ENCODE assay signal across 11 cellular contexts in genomic region chr15:74643368-74644204, GRCh38. TPM values are rescaled to one million over a fixed set of nuclear protein-coding genes. Genes with fewer than 3 reads are reported as not detected.
DNase-seq lines count a peak whose midpoint lies in the region; ATAC-seq and TF ChIP-seq lines count a peak whose summit lies in the region.
"Had no signal": no experiment of that assay in that cellular context is flagged by ENCODE, and none has a peak within 500 bp of the region (broad histone marks: within the 10 kb centered on the region; RNA-seq: fewer than 3 reads in every experiment).

No MANE protein-coding gene starts in this region.

- peaks cover 2% of the 10 kb centered on the region for H3K36me3 ChIP-seq in Caco-2 (ENCODE audit: control insufficient read depth, insufficient read depth, low read length)
- peaks cover 0 to 32% (median 8%) of the 10 kb centered on the region in 3 donors for H3K36me3 ChIP-seq in esophagus squamous epithelium
- H3K36me3 ChIP-seq: neutrophil had no signal

- no peaks in the 10 kb centered on the region for H3K9me3 Mint-ChIP-seq in Caco-2 (ENCODE audit: unreplicated experiment)

- H3K4me3 ChIP-seq in Caco-2 (ENCODE audit: low read depth, low read length) = no peak overlapping the region
- H3K4me3 ChIP-seq in esophagus squamous epithelium = no peak overlapping the region
- H3K4me3 ChIP-seq: coronary artery had no signal

- peaks cover 38% of the 10 kb centered on the region for H3K36me3 Mint-ChIP-seq in Caco-2 (ENCODE audit: insufficient read depth, unreplicated experiment)

- H3K4me3 Mint-ChIP-seq in Caco-2 (ENCODE audit: unreplicated experiment) = peak overlapping the region; percentile 48

- peak overlapping the region; percentile 90 for H3K27ac Mint-ChIP-seq in Caco-2 (ENCODE audit: unreplicated experiment)

- POLR2A ChIA-PET in Caco-2 (lab: Charles Lee) = no interaction called here

- ATAC-seq in sciatic nerve = peak; percentile 50

- peak overlapping the region; percentile 66 to 77 (median 73) for H3K27ac ChIP-seq in esophagus squamous epithelium
- H3K27ac ChIP-seq: foreskin keratinocyte, neutrophil had no signal

- BruUV-seq in Caco-2 (replicated peaks; lab: Mats Ljungman, UMichigan) = no TSS peak

- no peaks in the 10 kb centered on the region for H3K27me3 ChIP-seq in Caco-2 (replicated peaks; ENCODE audit: control insufficient read depth, insufficient read depth, low read length)
- H3K27me3 ChIP-seq in esophagus squamous epithelium = no peaks in the 10 kb centered on the region
- H3K27me3 ChIP-seq: foreskin keratinocyte, neutrophil had no signal

- intact Hi-C loops in Caco-2 (cut with micrococcal nuclease; ENCODE audit: unreplicated experiment) = loop anchor here (2.0 kb wide), 3 partner anchors 53 to 125 kb away; partner anchors contain the start of gene EDC3
- intact Hi-C loops in esophagus squamous epithelium (cut with DNase I) = no loop called here
- intact Hi-C loops in sciatic nerve (cut with DNase I) = no loop called here

- TF ChIP-seq CTCF in Caco-2 (IDR thresholded peaks at IDR 0.05; ENCODE audit: insufficient read depth in 1 of 2, low read depth in 1 of 2, low read length in 1 of 2, severe bottlenecking in 1 of 2, unreplicated experiment in 1 of 2) (no peak), esophagus squamous epithelium (IDR thresholded peaks at IDR 0.05) (no peak)

- no peaks in the 10 kb centered on the region for H3K9me3 ChIP-seq in Caco-2
- no peaks in the 10 kb centered on the region for H3K9me3 ChIP-seq in esophagus squamous epithelium
- H3K9me3 ChIP-seq: neutrophil had no signal

- DNase-seq in Caco-2 (no peak), OCI-M1 (lab: John Stamatoyannopoulos, UW) (peak; percentile 46), esophagus squamous epithelium (lab: John Stamatoyannopoulos, UW) (no peak), sciatic nerve (ENCODE audit: low spot score) (no peak), NCI-H2227 treated with DMSO at 0.1 percent for 48 hours (lab: John Stamatoyannopoulos, UW) (no peak), DMS 273 (lab: John Stamatoyannopoulos, UW; ENCODE audit: unreplicated experiment) (no peak), NCI-H187 (lab: John Stamatoyannopoulos, UW) (no peak)
- DNase-seq in effector CD8-positive, alpha-beta T cell (lab: John Stamatoyannopoulos, UW) = no peak
- DNase-seq: foreskin keratinocyte had no signal

- CTCF ChIA-PET in Caco-2 (lab: Charles Lee) = interaction anchor here (0.8 to 2.5 kb wide), 3 partner anchors 9 to 307 kb away, joined by 3 to 20 read pairs (median 3); no protein-coding TSS in a partner anchor

- no peaks in the 10 kb centered on the region for H3K27me3 Mint-ChIP-seq in Caco-2 (ENCODE audit: insufficient read depth, unreplicated experiment)

- peaks cover 54% of the 10 kb centered on the region for H3K4me1 ChIP-seq in Caco-2
- H3K4me1 ChIP-seq in esophagus squamous epithelium = peaks cover 16 to 47% (median 20%) of the 10 kb centered on the region in 3 donors

- peaks cover 57% of the 10 kb centered on the region for H3K4me1 Mint-ChIP-seq in Caco-2 (ENCODE audit: low read depth, unreplicated experiment)

- TF ChIP-seq POLR2A in esophagus squamous epithelium (IDR thresholded peaks at IDR 0.05) = no peak

- 65 to 73% methylated on average over 7 of the region's 7 CpGs for WGBS in esophagus squamous epithelium, 2 donors

RNA-seq across cellular contexts. Expression of gene CLK3, which starts 27.9 kb away (rescaled TPM):
- 49.4 and 54.5 TPM in 2 replicates for total RNA-seq in Caco-2 (2022)
- total RNA-seq in esophagus squamous epithelium = 100 to 1,000 TPM in 1 of 4 donors, 10 to 100 TPM in 3; 46.8 to 105 (median 58.0) TPM
- total RNA-seq in sciatic nerve = 81.7 TPM

RNA-seq across cellular contexts. Expression of gene EDC3, which starts 52.2 kb away (rescaled TPM):
- total RNA-seq in Caco-2 (2022) = 50.9 and 62.0 TPM in 2 replicates
- total RNA-seq in esophagus squamous epithelium = 10 to 100 TPM in 3 of 4 donors, 1 to 10 TPM in 1; 10.0 to 17.4 (median 13.2) TPM
- 32.5 TPM for total RNA-seq in sciatic nerve
